In the genomic region with DNA sequence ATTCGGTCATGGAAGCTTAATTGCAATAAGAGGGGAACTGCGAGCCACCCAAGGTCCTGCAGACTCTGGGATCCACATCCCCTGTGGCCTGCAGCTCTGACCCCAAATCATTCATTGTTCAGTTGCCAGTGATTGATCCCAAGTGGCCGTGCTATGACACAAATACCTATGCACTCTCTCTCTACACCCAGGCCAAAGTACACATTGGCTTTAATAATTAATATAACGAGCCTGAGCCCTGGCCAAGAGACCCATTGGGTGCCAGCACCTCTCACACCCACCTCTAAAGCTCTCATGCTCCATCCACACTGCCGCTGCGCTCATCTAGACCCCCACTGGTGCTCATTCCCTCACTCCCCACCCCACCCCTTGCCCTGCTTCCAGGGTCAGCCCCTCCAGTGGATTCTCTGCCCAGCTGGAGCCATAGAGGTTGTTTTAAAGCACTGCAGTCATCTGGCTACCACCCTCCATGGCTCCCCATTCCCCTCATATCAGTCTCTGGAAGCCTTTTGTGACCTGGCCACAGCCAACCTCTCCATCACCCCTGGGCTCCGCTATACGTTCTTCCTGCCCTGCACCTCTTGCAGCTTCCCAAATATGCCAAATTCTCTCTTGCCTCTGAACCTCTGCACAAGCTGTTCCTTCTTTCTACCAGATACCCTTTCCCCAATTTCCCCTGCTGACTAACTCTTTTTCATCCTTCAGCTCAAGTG, we compare ENCODE assay signal across 26 cellular contexts.
"Had no signal": no experiment of that assay in that cellular context is flagged by ENCODE, and none has a peak within 500 bp of the region (broad histone marks: within the 10 kb centered on the region; RNA-seq: fewer than 3 reads in every experiment).

No MANE protein-coding gene starts in this region.

- H3K4me1 ChIP-seq: vagina had no signal

- H3K4me1 Mint-ChIP-seq: naive B cell had no signal

- H3K4me3 ChIP-seq: esophagus squamous epithelium, heart right ventricle, lung, mucosa of descending colon, upper lobe of left lung, vagina had no signal

- H3K36me3 ChIP-seq: esophagus squamous epithelium, heart right ventricle, upper lobe of left lung, vagina had no signal

- H3K9me3 ChIP-seq: esophagus squamous epithelium, heart right ventricle, mucosa of descending colon, upper lobe of left lung, vagina had no signal

- H3K27me3 ChIP-seq: upper lobe of left lung, vagina had no signal

- H3K4me3 Mint-ChIP-seq: activated CD4-positive, alpha-beta memory T cell treated with anti-CD3 and anti-CD28 coated beads for 36 hours; activated T-cell treated with anti-CD3 and anti-CD28 coated beads, Interleukin-2, amount 50 U/mL, for 24 hours; stimulated activated naive CD8-positive, alpha-beta T cell treated with anti-CD3 and anti-CD28 coated beads, Interleukin-15, Interleukin-2, amounts not matched to agents 100 ng/mL and 50 ng/mL, for 24 hours; T-helper 1 cell treated with Interleukin-12 subunit alpha and Interleukin-12 subunit beta and Interleukin-4 antibody, amounts not matched to agents 30 μg/mL and 1 μg/mL, for 36 hours had no signal

- H3K27me3 Mint-ChIP-seq: activated CD4-positive, alpha-beta memory T cell treated with anti-CD3 and anti-CD28 coated beads for 36 hours; activated T-cell treated with anti-CD3 and anti-CD28 coated beads, Interleukin-2, amount 50 U/mL, for 24 hours; stimulated activated naive CD8-positive, alpha-beta T cell treated with anti-CD3 and anti-CD28 coated beads, Interleukin-15, Interleukin-2, amounts not matched to agents 100 ng/mL and 50 ng/mL, for 24 hours had no signal

- H3K36me3 Mint-ChIP-seq: activated CD4-positive, alpha-beta memory T cell treated with anti-CD3 and anti-CD28 coated beads for 36 hours; naive B cell had no signal

- ATAC-seq: heart right ventricle, right cardiac atrium had no signal

- DNase-seq: activated CD4-positive, alpha-beta memory T cell treated with anti-CD3 and anti-CD28 coated beads for 36 hours; activated CD4-positive, alpha-beta T cell treated with anti-CD3 and anti-CD28 coated beads for 48 hours; activated CD8-positive, alpha-beta memory T cell treated with anti-CD3 and anti-CD28 coated beads, Interleukin-2, amount 50 U/mL, for 48 hours; activated gamma-delta T cell treated with Interleukin-2 at 50 U/mL for 16 hours; activated naive CD4-positive, alpha-beta T cell treated with anti-CD3 and anti-CD28 coated beads, Interleukin-2, amount 50 U/mL, for 16 hours; activated T-cell treated with anti-CD3 and anti-CD28 coated beads, Interleukin-2, amount 50 U/mL, for 24 hours; amniotic stem cell; caudate nucleus; dermis blood vessel endothelial cell; effector CD8-positive, alpha-beta T cell; esophagus squamous epithelium; foreskin melanocyte; heart right ventricle; naive B cell; stimulated activated CD4-positive, alpha-beta T cell treated with anti-CD3 and anti-CD28 coated beads, Interleukin-12 subunit alpha, Interleukin-12 subunit beta, amount 100 ng/mL, for 4 hours; stimulated activated CD4-positive, alpha-beta T cell treated with anti-CD3 and anti-CD28 coated beads, Interleukin-4, amount 100 ng/mL, for 1 hour; T-helper 9 cell; upper lobe of left lung had no signal

- H3K9me3 Mint-ChIP-seq: activated CD4-positive, alpha-beta memory T cell treated with anti-CD3 and anti-CD28 coated beads for 36 hours; activated T-cell treated with anti-CD3 and anti-CD28 coated beads, Interleukin-2, amount 50 U/mL, for 24 hours; naive B cell; stimulated activated naive CD8-positive, alpha-beta T cell treated with anti-CD3 and anti-CD28 coated beads, Interleukin-15, Interleukin-2, amounts not matched to agents 100 ng/mL and 50 ng/mL, for 24 hours; T-helper 1 cell treated with Interleukin-12 subunit alpha and Interleukin-12 subunit beta and Interleukin-4 antibody, amounts not matched to agents 30 μg/mL and 1 μg/mL, for 36 hours had no signal

- H3K27ac Mint-ChIP-seq: activated CD4-positive, alpha-beta memory T cell treated with anti-CD3 and anti-CD28 coated beads for 36 hours; activated T-cell treated with anti-CD3 and anti-CD28 coated beads, Interleukin-2, amount 50 U/mL, for 24 hours; stimulated activated naive CD8-positive, alpha-beta T cell treated with anti-CD3 and anti-CD28 coated beads, Interleukin-15, Interleukin-2, amounts not matched to agents 100 ng/mL and 50 ng/mL, for 24 hours; T-helper 1 cell treated with Interleukin-12 subunit alpha and Interleukin-12 subunit beta and Interleukin-4 antibody, amounts not matched to agents 30 μg/mL and 1 μg/mL, for 36 hours had no signal

- H3K27ac ChIP-seq: epithelial cell of prostate, esophagus squamous epithelium, heart right ventricle, upper lobe of left lung, vagina, VCaP had no signal
